ENCODE assay signal across 18 cellular contexts in genomic region chr17:54744750-54745149, GRCh38.
DNase-seq lines count a peak whose midpoint lies in the region; ATAC-seq and TF ChIP-seq lines count a peak whose summit lies in the region.
"Had no signal": no experiment of that assay in that cellular context is flagged by ENCODE, and none has a peak within 500 bp of the region (broad histone marks: within the 10 kb centered on the region; RNA-seq: fewer than 3 reads in every experiment).

No MANE protein-coding gene starts in this region.

- peaks cover 0 to 29% (median 7%) of the 10 kb centered on the region in 4 donors for H3K4me1 ChIP-seq in right lobe of liver

- no peaks in the 10 kb centered on the region for H3K36me3 ChIP-seq in right lobe of liver

- ATAC-seq in left lobe of liver = peak; percentile 82
- ATAC-seq in right lobe of liver = peak; percentile 57 to 87 (median 82)
- no peak for ATAC-seq in HG03457 (IDR thresholded peaks at IDR 0.05; ENCODE audit: unreplicated experiment)
- ATAC-seq: GM12878, GM23338, HCT116 had no signal

- no peak for TF ChIP-seq CTCF in right lobe of liver (IDR thresholded peaks at IDR 0.05)

- intact Hi-C loops in right lobe of liver (cut with DNase I) = no loop called here

- DNase-seq in SIG-M5 treated with dmso at 0.1 percent for 504 hours (lab: John Stamatoyannopoulos, UW; ENCODE audit: unreplicated experiment) = peak; percentile 6
- DNase-seq in SIG-M5 (lab: John Stamatoyannopoulos, UW) = no peak
- no peak for DNase-seq in left lobe of liver (ENCODE audit: low spot score)
- DNase-seq in right lobe of liver = no peak
- no peak for DNase-seq in retina
- no peak for DNase-seq in kidney glomerular epithelial cell (lab: John Stamatoyannopoulos, UW)
- DNase-seq: C1 segment of cervical spinal cord; Calu3; CD4-positive, alpha-beta memory T cell; COR-L47; DMS79; EL; GDM1; H9 had no signal

- H3K27ac ChIP-seq in right lobe of liver = peak overlapping the region in 2 of 3 donors; percentile 1 to 65

- no peaks in the 10 kb centered on the region for H3K27me3 ChIP-seq in right lobe of liver

- no peak overlapping the region for H3K4me3 ChIP-seq in right lobe of liver
- H3K4me3 ChIP-seq: GM12878, GM23338 had no signal

- 23% methylated on average over 1 of the region's 1 CpG for WGBS in right lobe of liver (ENCODE audit: insufficient coverage, low coverage, low lambda C conversion rate, missing lambda C conversion rate)

- TF ChIP-seq POLR2A in right lobe of liver (IDR thresholded peaks at IDR 0.05) = no peak

- no peaks in the 10 kb centered on the region for H3K9me3 ChIP-seq in right lobe of liver
